Comparison of ENCODE assay signal across 9 cellular contexts in the genomic region with DNA sequence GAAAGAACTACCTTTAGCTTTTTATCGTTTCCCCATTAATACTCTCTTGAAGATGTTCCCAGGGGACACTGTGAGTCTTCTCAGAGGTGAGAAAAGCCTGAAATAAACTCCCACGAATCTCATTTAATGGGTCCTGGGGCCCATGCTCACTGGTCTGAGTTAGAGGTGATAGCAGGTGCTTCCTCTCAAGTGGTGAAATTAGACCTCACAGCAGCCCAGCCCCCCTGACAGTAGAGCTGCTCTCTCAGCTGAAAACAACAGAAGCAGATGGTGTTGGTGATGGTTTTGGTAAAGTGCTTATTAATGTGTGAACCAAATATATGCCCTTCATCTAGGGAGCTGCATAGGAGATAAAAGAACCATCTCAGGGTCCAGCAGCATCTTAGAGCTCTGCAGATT.
DNase-seq lines count a peak whose midpoint lies in the region; TF ChIP-seq lines count a peak whose summit lies in the region.
"Had no signal": no experiment of that assay in that cellular context is flagged by ENCODE, and none has a peak within 500 bp of the region (broad histone marks: within the 10 kb centered on the region; RNA-seq: fewer than 3 reads in every experiment).

No MANE protein-coding gene starts in this region.

- H3K9me3 Mint-ChIP-seq in HFFc6 (no peaks in the 10 kb centered on the region), glutamatergic neuron (ENCODE audit: unreplicated experiment) (peaks cover 11% of the 10 kb centered on the region)

- H3K36me3 Mint-ChIP-seq in HFFc6 (ENCODE audit: low read depth) (no peaks in the 10 kb centered on the region), glutamatergic neuron (ENCODE audit: unreplicated experiment) (no peaks in the 10 kb centered on the region)

- peak overlapping the region; percentile 24 for H3K27ac ChIP-seq in neutrophil
- H3K27ac ChIP-seq: left lung had no signal

- no peak overlapping the region for H3K27ac Mint-ChIP-seq in HFFc6
- no peak overlapping the region for H3K27ac Mint-ChIP-seq in glutamatergic neuron (ENCODE audit: unreplicated experiment)

- no peaks in the 10 kb centered on the region for H3K9me3 ChIP-seq in neutrophil
- H3K9me3 ChIP-seq: left lung had no signal

- H3K36me3 ChIP-seq in neutrophil = no peaks in the 10 kb centered on the region
- H3K36me3 ChIP-seq: left lung had no signal

- peak; percentile 22 to 27 for DNase-seq in NCI-H187 (lab: John Stamatoyannopoulos, UW)
- DNase-seq in NCI-H187 treated with DMSO at 0.1 percent for 48 hours (lab: John Stamatoyannopoulos, UW) = no peak
- no peak for DNase-seq in HFFc6
- DNase-seq in NCI-H2029 treated with DMSO at 0.1 percent for 48 hours (lab: John Stamatoyannopoulos, UW) = peak; percentile 20
- no peak for DNase-seq in glutamatergic neuron
- no peak for DNase-seq in putamen (ENCODE audit: low spot score)
- DNase-seq in stimulated activated CD4-positive, alpha-beta T cell treated with anti-CD3 and anti-CD28 coated beads, Interleukin-12 subunit alpha, Interleukin-12 subunit beta, amount 100 ng/mL, for 4 hours = no peak
- DNase-seq: left lung had no signal

- TF ChIP-seq CTCF in HFFc6 (IDR thresholded peaks at IDR 0.05) (no peak), neutrophil (IDR thresholded peaks at IDR 0.05) (no peak), glutamatergic neuron (IDR thresholded peaks at IDR 0.05; ENCODE audit: partially characterized antibody, unreplicated experiment) (no peak)

- H3K4me1 ChIP-seq in neutrophil (ENCODE audit: control insufficient read depth in 1 of 2, insufficient read depth in 1 of 2, low read depth in 1 of 2, low read length in 1 of 2) = peaks cover 8 to 9% of the 10 kb centered on the region in 2 experiments
- H3K4me1 ChIP-seq: left lung had no signal

- 0 out of 2 replicates have a peak, but pooled peaks cover 4% of the 10 kb centered on the region for H3K4me1 Mint-ChIP-seq in HFFc6 (ENCODE audit: low read depth)
- H3K4me1 Mint-ChIP-seq in glutamatergic neuron (ENCODE audit: low read depth, unreplicated experiment) = peaks cover 12% of the 10 kb centered on the region

- H3K4me3 Mint-ChIP-seq in HFFc6 = peak overlapping the region; percentile 78; the same call in 1 of the 2 replicates
- H3K4me3 Mint-ChIP-seq in glutamatergic neuron (ENCODE audit: unreplicated experiment) = no peak overlapping the region

- H3K4me3 ChIP-seq in neutrophil (ENCODE audit: low read depth in 1 of 2, low read length in 1 of 2) = peak overlapping the region in 1 of 2 experiments; percentile 52
- H3K4me3 ChIP-seq: left lung had no signal

- H3K27me3 Mint-ChIP-seq in HFFc6 (ENCODE audit: insufficient read depth) (peaks cover 24% of the 10 kb centered on the region; the same call in 1 of the 2 replicates), glutamatergic neuron (ENCODE audit: unreplicated experiment) (peaks cover 14% of the 10 kb centered on the region)

- H3K27me3 ChIP-seq in neutrophil = no peaks in the 10 kb centered on the region

Comparison
In these comparisons a context has a peak if more than half of its experiments do, and no peak if none do; other contexts are left out.
1. DNase-seq: peak in NCI-H187 (2 of 2) and NCI-H2029 treated with DMSO at 0.1 percent for 48 hours (single experiment); none in NCI-H187 treated with DMSO at 0.1 percent for 48 hours (single experiment), HFFc6 (single experiment), glutamatergic neuron (single experiment), putamen (single experiment) and stimulated activated CD4-positive, alpha-beta T cell treated with anti-CD3 and anti-CD28 coated beads, Interleukin-12 subunit alpha, Interleukin-12 subunit beta, amount 100 ng/mL, for 4 hours (single experiment).